ENCODE assay signal across 8 cellular contexts in genomic region chr9:133726401-133727276, GRCh38. TPM values are rescaled to one million over a fixed set of nuclear protein-coding genes. Genes with fewer than 3 reads are reported as not detected.
A peak's percentile ranks its signal among the peaks of the same experiment; 100 is the strongest.
DNase-seq lines count a peak whose midpoint lies in the region; ATAC-seq and TF ChIP-seq lines count a peak whose summit lies in the region.

No MANE protein-coding gene starts in this region.

- H3K4me3 ChIP-seq in RWPE2 (ENCODE audit: severe bottlenecking) (no peak overlapping the region), cardiac muscle cell (no peak overlapping the region)

- peak; percentile 81 for ATAC-seq in CD4-positive, alpha-beta T cell (ENCODE audit: poor library complexity)
- ATAC-seq in RWPE2 (ENCODE audit: low read depth) (peak; percentile 78), sciatic nerve (peak; percentile 88), GM21526 (IDR thresholded peaks at IDR 0.05; ENCODE audit: low FRiP score, unreplicated experiment) (no peak)

- H3K27me3 Mint-ChIP-seq in CD4-positive, alpha-beta T cell: no peaks in the 10 kb centered on the region

- H3K27me3 ChIP-seq in CD4-positive, alpha-beta T cell (ENCODE audit: control insufficient read depth, insufficient read depth, low read length): no peaks in the 10 kb centered on the region
- H3K27me3 ChIP-seq in RWPE2 (ENCODE audit: insufficient read depth, poor library complexity, severe bottlenecking) (peaks cover 3% of the 10 kb centered on the region), cardiac muscle cell (no peaks in the 10 kb centered on the region)

- peak; percentile 68 for TF ChIP-seq CTCF in CD4-positive, alpha-beta T cell (IDR thresholded peaks at IDR 0.05)
- TF ChIP-seq CTCF in RWPE2 (IDR thresholded peaks at IDR 0.05; ENCODE audit: poor library complexity, severe bottlenecking) (peak; percentile 37), cardiac muscle cell (IDR thresholded peaks at IDR 0.05; ENCODE audit: low read depth, low read length) (peak; percentile 65)

- H3K9me3 Mint-ChIP-seq in CD4-positive, alpha-beta T cell: no peaks in the 10 kb centered on the region

- H3K4me1 ChIP-seq in RWPE2 (ENCODE audit: insufficient read depth, poor library complexity, severe bottlenecking) (no peaks in the 10 kb centered on the region), cardiac muscle cell (ENCODE audit: low read depth) (no peaks in the 10 kb centered on the region)

- H3K27ac ChIP-seq in CD4-positive, alpha-beta T cell (ENCODE audit: low read depth, low read length): no peak overlapping the region
- H3K27ac ChIP-seq in RWPE2 (ENCODE audit: poor library complexity, severe bottlenecking): no peak overlapping the region
- H3K27ac ChIP-seq in cardiac muscle cell: no peak overlapping the region

- H3K4me1 Mint-ChIP-seq in CD4-positive, alpha-beta T cell (ENCODE audit: low read depth): peaks cover 20% of the 10 kb centered on the region

- H3K36me3 ChIP-seq in RWPE2 (ENCODE audit: low read depth): no peaks in the 10 kb centered on the region
- H3K36me3 ChIP-seq in cardiac muscle cell: no peaks in the 10 kb centered on the region

- CTCF ChIA-PET in CD4-positive, alpha-beta T cell (lab: Charles Lee): interaction anchor here (0.8 to 1.6 kb wide), 2 partner anchors 70 to 240 kb away, joined by 3 to 4 read pairs; no protein-coding TSS in a partner anchor

- POLR2A ChIA-PET in CD4-positive, alpha-beta T cell (lab: Charles Lee): interaction anchor here (1.0 to 1.9 kb wide), 8 partner anchors 12 to 70 kb away, joined by 3 to 13 read pairs (median 6); partner anchors contain the start of gene SARDH

- peak overlapping the region; percentile 43 for H3K4me3 Mint-ChIP-seq in CD4-positive, alpha-beta T cell

- no peaks in the 10 kb centered on the region for H3K9me3 ChIP-seq in CD4-positive, alpha-beta T cell (ENCODE audit: control insufficient read depth, low read length)
- H3K9me3 ChIP-seq in RWPE2 (ENCODE audit: severe bottlenecking): no peaks in the 10 kb centered on the region
- H3K9me3 ChIP-seq in cardiac muscle cell (ENCODE audit: low read depth): no peaks in the 10 kb centered on the region

- peak; percentile 85 for TF ChIP-seq RAD21 in Ishikawa (IDR thresholded peaks at IDR 0.05; ENCODE audit: low read depth)

- intact Hi-C loops in CD4-positive, alpha-beta T cell (cut with DNase I, micrococcal nuclease): loop anchor here (1.0 to 10.0 kb wide), 5 partner anchors 70 to 322 kb away; partner anchors contain the start of gene ADAMTSL2 (in 1 of the 2)
- intact Hi-C loops in sciatic nerve (cut with DNase I): no loop called here

- peak; percentile 54 to 75 (median 66) for DNase-seq in CD4-positive, alpha-beta T cell
- DNase-seq in RWPE2 (ENCODE audit: low spot score): peak; percentile 46
- peak in 3 of 4 experiments; percentile 25 to 62 (median 50) for DNase-seq in activated naive CD4-positive, alpha-beta T cell (lab: John Stamatoyannopoulos, UW)
- DNase-seq in cardiac muscle cell (ENCODE audit: low read depth in 1 of 2, low spot score in 1 of 2): peak; percentile 71 to 77
- DNase-seq in sciatic nerve (ENCODE audit: low spot score): peak; percentile 72
- DNase-seq in NOMO-1 treated with DMSO at 0.1 percent for 48 hours (lab: John Stamatoyannopoulos, UW; ENCODE audit: unreplicated experiment): no peak

- H3K36me3 Mint-ChIP-seq in CD4-positive, alpha-beta T cell (ENCODE audit: low read depth): no peaks in the 10 kb centered on the region

- TF ChIP-seq EP300 in Ishikawa (IDR thresholded peaks at IDR 0.05; ENCODE audit: borderline replicate concordance): no peak

- peak overlapping the region; percentile 81 for H3K27ac Mint-ChIP-seq in CD4-positive, alpha-beta T cell

TF ChIP-seq in Ishikawa, 13 proteins besides CTCF, POLR2A, EP300 and RAD21:
- TF ChIP-seq TEAD4 (IDR thresholded peaks at IDR 0.05): no peak
- no peak for TF ChIP-seq CREB1 (IDR thresholded peaks at IDR 0.05; ENCODE audit: low read depth)
- TF ChIP-seq EGR1 (IDR thresholded peaks at IDR 0.05): no peak
- TF ChIP-seq YY1 (IDR thresholded peaks at IDR 0.05; ENCODE audit: low read depth): no peak
- TF ChIP-seq CEBPB (IDR thresholded peaks at IDR 0.05): no peak
- no peak for TF ChIP-seq NFIC (IDR thresholded peaks at IDR 0.05)
- no peak for TF ChIP-seq MAX (IDR thresholded peaks at IDR 0.05)
- TF ChIP-seq TCF12 (IDR thresholded peaks at IDR 0.05; ENCODE audit: low read depth): no peak
- TF ChIP-seq FOXM1 (IDR thresholded peaks at IDR 0.05; ENCODE audit: borderline replicate concordance, low read depth): no peak
- TF ChIP-seq REST (IDR thresholded peaks at IDR 0.05; ENCODE audit: low read depth): no peak
- no peak for TF ChIP-seq ZBTB7A (IDR thresholded peaks at IDR 0.05; ENCODE audit: low read depth)
- no peak for TF ChIP-seq USF1 (IDR thresholded peaks at IDR 0.05)
- no peak for TF ChIP-seq TAF1 (IDR thresholded peaks at IDR 0.05; ENCODE audit: low read depth)

RNA-seq across cellular contexts. Expression of gene SARDH, which starts 11.5 kb away (rescaled TPM):
- total RNA-seq in CD4-positive, alpha-beta T cell: 10 to 100 TPM; 17.7 to 18.5 TPM
- total RNA-seq in cardiac muscle cell: 10.8 and 16.9 TPM in 2 replicates
- 6.0 and 8.5 TPM in 2 replicates for polyA plus RNA-seq in cardiac muscle cell
- 6.0 TPM for total RNA-seq in sciatic nerve
